ENCODE assay signal across 1 cellular context in the genomic region with DNA sequence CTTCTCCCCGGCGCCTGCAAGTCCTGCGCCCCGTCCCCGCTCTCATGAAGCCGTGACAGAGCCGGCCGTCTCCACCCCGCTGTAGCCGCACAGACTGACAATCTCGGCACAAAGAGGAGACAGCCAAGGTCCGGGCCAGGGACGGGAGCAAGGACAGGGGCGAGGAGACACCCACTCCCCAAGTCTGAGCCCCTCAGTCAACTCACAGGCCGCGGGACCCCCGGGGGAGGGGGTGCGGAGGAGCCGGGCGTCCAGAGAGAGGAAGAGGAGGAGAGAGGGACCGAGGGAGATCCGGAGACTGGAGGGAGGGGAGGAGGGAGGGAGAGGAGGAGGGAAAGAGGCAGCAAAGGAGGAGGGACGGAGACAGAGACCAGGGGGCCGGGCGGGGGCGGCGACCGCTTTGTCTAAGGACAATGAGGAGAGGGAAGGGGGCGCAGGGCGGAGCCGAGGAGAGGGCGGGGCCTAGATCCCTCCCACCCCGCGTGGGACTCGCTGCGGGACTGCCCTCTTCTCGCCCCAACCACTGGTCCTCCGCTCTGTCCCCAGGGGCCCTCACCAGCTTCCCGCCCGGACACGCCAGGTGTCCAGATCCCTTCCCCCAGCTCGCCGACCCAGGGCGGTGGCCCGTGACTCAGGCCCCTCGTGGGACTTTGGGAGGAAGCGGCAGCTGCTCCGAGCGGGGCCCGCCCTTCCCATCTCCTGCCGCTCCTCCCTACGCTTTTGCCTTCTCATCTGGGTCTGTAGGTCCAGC.
A peak's percentile ranks its signal among the peaks of the same experiment; 100 is the strongest.
TF ChIP-seq lines count a peak whose summit lies in the region.

No MANE protein-coding gene starts in this region.

TF ChIP-seq in HEK293, 187 proteins besides CTCF, POLR2A, EP300 and RAD21 (continued from another document and continues in another):
- TF ChIP-seq, protein P1, sequence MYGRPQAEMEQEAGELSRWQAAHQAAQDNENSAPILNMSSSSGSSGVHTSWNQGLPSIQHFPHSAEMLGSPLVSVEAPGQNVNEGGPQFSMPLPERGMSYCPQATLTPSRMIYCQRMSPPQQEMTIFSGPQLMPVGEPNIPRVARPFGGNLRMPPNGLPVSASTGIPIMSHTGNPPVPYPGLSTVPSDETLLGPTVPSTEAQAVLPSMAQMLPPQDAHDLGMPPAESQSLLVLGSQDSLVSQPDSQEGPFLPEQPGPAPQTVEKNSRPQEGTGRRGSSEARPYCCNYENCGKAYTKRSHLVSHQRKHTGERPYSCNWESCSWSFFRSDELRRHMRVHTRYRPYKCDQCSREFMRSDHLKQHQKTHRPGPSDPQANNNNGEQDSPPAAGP (tag by site-specific recombination; IDR thresholded peaks at IDR 0.05), result peak; percentile 91
- TF ChIP-seq BCL11A (tag by site-specific recombination; IDR thresholded peaks at IDR 0.05; ENCODE audit: low read depth), result 0 out of 2 replicates have a peak, but pooled peaks have one; percentile 45
- peak; percentile 98 for TF ChIP-seq GLIS2 (tag by site-specific recombination; IDR thresholded peaks at IDR 0.05)
- peak; percentile 63 for TF ChIP-seq ZNF629 (tag by site-specific recombination; IDR thresholded peaks at IDR 0.05)
- no peak for TF ChIP-seq SCRT2 (tag by site-specific recombination; IDR thresholded peaks at IDR 0.05)
- TF ChIP-seq, protein P2, sequence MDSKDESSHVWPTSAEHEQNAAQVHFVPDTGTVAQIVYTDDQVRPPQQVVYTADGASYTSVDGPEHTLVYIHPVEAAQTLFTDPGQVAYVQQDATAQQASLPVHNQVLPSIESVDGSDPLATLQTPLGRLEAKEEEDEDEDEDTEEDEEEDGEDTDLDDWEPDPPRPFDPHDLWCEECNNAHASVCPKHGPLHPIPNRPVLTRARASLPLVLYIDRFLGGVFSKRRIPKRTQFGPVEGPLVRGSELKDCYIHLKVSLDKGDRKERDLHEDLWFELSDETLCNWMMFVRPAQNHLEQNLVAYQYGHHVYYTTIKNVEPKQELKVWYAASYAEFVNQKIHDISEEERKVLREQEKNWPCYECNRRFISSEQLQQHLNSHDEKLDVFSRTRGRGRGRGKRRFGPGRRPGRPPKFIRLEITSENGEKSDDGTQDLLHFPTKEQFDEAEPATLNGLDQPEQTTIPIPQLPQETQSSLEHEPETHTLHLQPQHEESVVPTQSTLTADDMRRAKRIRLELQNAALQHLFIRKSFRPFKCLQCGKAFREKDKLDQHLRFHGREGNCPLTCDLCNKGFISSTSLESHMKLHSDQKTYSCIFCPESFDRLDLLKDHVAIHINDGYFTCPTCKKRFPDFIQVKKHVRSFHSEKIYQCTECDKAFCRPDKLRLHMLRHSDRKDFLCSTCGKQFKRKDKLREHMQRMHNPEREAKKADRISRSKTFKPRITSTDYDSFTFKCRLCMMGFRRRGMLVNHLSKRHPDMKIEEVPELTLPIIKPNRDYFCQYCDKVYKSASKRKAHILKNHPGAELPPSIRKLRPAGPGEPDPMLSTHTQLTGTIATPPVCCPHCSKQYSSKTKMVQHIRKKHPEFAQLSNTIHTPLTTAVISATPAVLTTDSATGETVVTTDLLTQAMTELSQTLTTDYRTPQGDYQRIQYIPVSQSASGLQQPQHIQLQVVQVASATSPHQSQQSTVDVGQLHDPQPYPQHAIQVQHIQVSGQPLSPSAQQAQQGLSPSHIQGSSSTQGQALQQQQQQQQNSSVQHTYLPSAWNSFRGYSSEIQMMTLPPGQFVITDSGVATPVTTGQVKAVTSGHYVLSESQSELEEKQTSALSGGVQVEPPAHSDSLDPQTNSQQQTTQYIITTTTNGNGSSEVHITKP (tag by site-specific recombination; IDR thresholded peaks at IDR 0.05), result peak; percentile 81
- TF ChIP-seq ZNF221 (tag by site-specific recombination; IDR thresholded peaks at IDR 0.05; ENCODE audit: borderline replicate concordance), result no peak
- TF ChIP-seq ZNF843 (tag by site-specific recombination; IDR thresholded peaks at IDR 0.05), result 0 out of 2 replicates have a peak, but pooled peaks have one; percentile 39
- no peak for TF ChIP-seq ZNF747 (tag by site-specific recombination; IDR thresholded peaks at IDR 0.05)
- no peak for TF ChIP-seq ZNF654 (tag by site-specific recombination; IDR thresholded peaks at IDR 0.05; ENCODE audit: low read depth)
- TF ChIP-seq, protein P3, sequence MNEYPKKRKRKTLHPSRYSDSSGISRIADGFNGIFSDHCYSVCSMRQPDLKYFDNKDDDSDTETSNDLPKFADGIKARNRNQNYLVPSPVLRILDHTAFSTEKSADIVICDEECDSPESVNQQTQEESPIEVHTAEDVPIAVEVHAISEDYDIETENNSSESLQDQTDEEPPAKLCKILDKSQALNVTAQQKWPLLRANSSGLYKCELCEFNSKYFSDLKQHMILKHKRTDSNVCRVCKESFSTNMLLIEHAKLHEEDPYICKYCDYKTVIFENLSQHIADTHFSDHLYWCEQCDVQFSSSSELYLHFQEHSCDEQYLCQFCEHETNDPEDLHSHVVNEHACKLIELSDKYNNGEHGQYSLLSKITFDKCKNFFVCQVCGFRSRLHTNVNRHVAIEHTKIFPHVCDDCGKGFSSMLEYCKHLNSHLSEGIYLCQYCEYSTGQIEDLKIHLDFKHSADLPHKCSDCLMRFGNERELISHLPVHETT (tag by site-specific recombination; IDR thresholded peaks at IDR 0.05), result no peak; the same call in none of the 2 replicates
- TF ChIP-seq SP7 (tag by site-specific recombination; IDR thresholded peaks at IDR 0.05), result peak; percentile 88
- TF ChIP-seq FEZF1 (tag by site-specific recombination; IDR thresholded peaks at IDR 0.05), result no peak
- TF ChIP-seq KLF16 (tag by site-specific recombination; IDR thresholded peaks at IDR 0.05), result no peak; the same call in 1 of the 2 replicates
- peak; percentile 100 for TF ChIP-seq ZNF341 (tag by site-specific recombination; IDR thresholded peaks at IDR 0.05; ENCODE audit: low read depth)
- no peak for TF ChIP-seq ZNF544 (tag by site-specific recombination; IDR thresholded peaks at IDR 0.05)
- no peak for TF ChIP-seq ZBTB1 (tag by site-specific recombination; IDR thresholded peaks at IDR 0.05)
- TF ChIP-seq ZNF2 (tag by site-specific recombination; IDR thresholded peaks at IDR 0.05), result 0 out of 2 replicates have a peak, but pooled peaks have one; percentile 28
- no peak for TF ChIP-seq RBAK (tag by site-specific recombination; IDR thresholded peaks at IDR 0.05)
- TF ChIP-seq ZNF423 (tag by site-specific recombination; IDR thresholded peaks at IDR 0.05), result peak; percentile 95
- no peak for TF ChIP-seq ZNF596 (tag by site-specific recombination; IDR thresholded peaks at IDR 0.05)
- TF ChIP-seq ZNF350 (tag by site-specific recombination; IDR thresholded peaks at IDR 0.05), result no peak
- TF ChIP-seq, protein P4, sequence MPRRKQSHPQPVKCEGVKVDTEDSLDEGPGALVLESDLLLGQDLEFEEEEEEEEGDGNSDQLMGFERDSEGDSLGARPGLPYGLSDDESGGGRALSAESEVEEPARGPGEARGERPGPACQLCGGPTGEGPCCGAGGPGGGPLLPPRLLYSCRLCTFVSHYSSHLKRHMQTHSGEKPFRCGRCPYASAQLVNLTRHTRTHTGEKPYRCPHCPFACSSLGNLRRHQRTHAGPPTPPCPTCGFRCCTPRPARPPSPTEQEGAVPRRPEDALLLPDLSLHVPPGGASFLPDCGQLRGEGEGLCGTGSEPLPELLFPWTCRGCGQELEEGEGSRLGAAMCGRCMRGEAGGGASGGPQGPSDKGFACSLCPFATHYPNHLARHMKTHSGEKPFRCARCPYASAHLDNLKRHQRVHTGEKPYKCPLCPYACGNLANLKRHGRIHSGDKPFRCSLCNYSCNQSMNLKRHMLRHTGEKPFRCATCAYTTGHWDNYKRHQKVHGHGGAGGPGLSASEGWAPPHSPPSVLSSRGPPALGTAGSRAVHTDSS (tag by site-specific recombination; IDR thresholded peaks at IDR 0.05), result peak; percentile 90
- TF ChIP-seq ZXDB (tag by site-specific recombination; IDR thresholded peaks at IDR 0.05), result peak; percentile 74; the same call in 1 of the 2 replicates
- TF ChIP-seq ZNF133 (tag by site-specific recombination; IDR thresholded peaks at IDR 0.05), result no peak
- no peak; the same call in 1 of the 2 replicates for TF ChIP-seq ZBTB21 (tag by site-specific recombination; IDR thresholded peaks at IDR 0.05)
- TF ChIP-seq ZNF211 (tag by site-specific recombination; IDR thresholded peaks at IDR 0.05; ENCODE audit: low read depth), result no peak
- no peak for TF ChIP-seq YY1 (tag by site-specific recombination; IDR thresholded peaks at IDR 0.05)
- TF ChIP-seq GLIS1 (tag by site-specific recombination; IDR thresholded peaks at IDR 0.05), result peak; percentile 84
- 0 out of 2 replicates have a peak, but pooled peaks have one; percentile 43 for TF ChIP-seq ZSCAN16 (tag by site-specific recombination; IDR thresholded peaks at IDR 0.05)
- TF ChIP-seq ZNF792 (tag by site-specific recombination; IDR thresholded peaks at IDR 0.05), result no peak
- no peak for TF ChIP-seq ZNF768 (tag by site-specific recombination; IDR thresholded peaks at IDR 0.05)
- no peak; the same call in 1 of the 2 replicates for TF ChIP-seq ZNF561 (tag by site-specific recombination; IDR thresholded peaks at IDR 0.05; ENCODE audit: borderline replicate concordance)
- peak; percentile 93 for TF ChIP-seq ZNF610 (tag by site-specific recombination; IDR thresholded peaks at IDR 0.05; ENCODE audit: borderline replicate concordance)
- TF ChIP-seq, protein P5, sequence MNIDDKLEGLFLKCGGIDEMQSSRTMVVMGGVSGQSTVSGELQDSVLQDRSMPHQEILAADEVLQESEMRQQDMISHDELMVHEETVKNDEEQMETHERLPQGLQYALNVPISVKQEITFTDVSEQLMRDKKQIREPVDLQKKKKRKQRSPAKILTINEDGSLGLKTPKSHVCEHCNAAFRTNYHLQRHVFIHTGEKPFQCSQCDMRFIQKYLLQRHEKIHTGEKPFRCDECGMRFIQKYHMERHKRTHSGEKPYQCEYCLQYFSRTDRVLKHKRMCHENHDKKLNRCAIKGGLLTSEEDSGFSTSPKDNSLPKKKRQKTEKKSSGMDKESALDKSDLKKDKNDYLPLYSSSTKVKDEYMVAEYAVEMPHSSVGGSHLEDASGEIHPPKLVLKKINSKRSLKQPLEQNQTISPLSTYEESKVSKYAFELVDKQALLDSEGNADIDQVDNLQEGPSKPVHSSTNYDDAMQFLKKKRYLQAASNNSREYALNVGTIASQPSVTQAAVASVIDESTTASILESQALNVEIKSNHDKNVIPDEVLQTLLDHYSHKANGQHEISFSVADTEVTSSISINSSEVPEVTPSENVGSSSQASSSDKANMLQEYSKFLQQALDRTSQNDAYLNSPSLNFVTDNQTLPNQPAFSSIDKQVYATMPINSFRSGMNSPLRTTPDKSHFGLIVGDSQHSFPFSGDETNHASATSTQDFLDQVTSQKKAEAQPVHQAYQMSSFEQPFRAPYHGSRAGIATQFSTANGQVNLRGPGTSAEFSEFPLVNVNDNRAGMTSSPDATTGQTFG (tag by site-specific recombination; IDR thresholded peaks at IDR 0.05; ENCODE audit: borderline replicate concordance), result no peak
- TF ChIP-seq TRIM28 (IDR thresholded peaks at IDR 0.05; ENCODE audit: borderline replicate concordance, low read length), result no peak
- TF ChIP-seq ZNF266 (tag by site-specific recombination; IDR thresholded peaks at IDR 0.05; ENCODE audit: low read depth), result peak; percentile 30; the same call in 1 of the 2 replicates
- no peak for TF ChIP-seq TCF7L2 (IDR thresholded peaks at IDR 0.05; ENCODE audit: borderline replicate concordance, low read depth, low read length)
- no peak for TF ChIP-seq ZNF311 (tag by site-specific recombination; IDR thresholded peaks at IDR 0.05; ENCODE audit: borderline replicate concordance)
- TF ChIP-seq ZNF473 (tag by site-specific recombination; IDR thresholded peaks at IDR 0.05), result no peak
- TF ChIP-seq ZNF521 (tag by site-specific recombination; IDR thresholded peaks at IDR 0.05), result no peak
- no peak for TF ChIP-seq HOXA7 (CRISPR knock-in tag; IDR thresholded peaks at IDR 0.05; ENCODE audit: borderline replicate concordance)
- TF ChIP-seq ZNF248 (tag by site-specific recombination; IDR thresholded peaks at IDR 0.05), result no peak
- TF ChIP-seq ZNF404 (tag by site-specific recombination; IDR thresholded peaks at IDR 0.05), result no peak
- TF ChIP-seq, protein P6, sequence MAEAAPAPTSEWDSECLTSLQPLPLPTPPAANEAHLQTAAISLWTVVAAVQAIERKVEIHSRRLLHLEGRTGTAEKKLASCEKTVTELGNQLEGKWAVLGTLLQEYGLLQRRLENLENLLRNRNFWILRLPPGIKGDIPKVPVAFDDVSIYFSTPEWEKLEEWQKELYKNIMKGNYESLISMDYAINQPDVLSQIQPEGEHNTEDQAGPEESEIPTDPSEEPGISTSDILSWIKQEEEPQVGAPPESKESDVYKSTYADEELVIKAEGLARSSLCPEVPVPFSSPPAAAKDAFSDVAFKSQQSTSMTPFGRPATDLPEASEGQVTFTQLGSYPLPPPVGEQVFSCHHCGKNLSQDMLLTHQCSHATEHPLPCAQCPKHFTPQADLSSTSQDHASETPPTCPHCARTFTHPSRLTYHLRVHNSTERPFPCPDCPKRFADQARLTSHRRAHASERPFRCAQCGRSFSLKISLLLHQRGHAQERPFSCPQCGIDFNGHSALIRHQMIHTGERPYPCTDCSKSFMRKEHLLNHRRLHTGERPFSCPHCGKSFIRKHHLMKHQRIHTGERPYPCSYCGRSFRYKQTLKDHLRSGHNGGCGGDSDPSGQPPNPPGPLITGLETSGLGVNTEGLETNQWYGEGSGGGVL (tag by site-specific recombination; IDR thresholded peaks at IDR 0.05), result peak; percentile 98
- no peak for TF ChIP-seq ZNF549 (tag by site-specific recombination; IDR thresholded peaks at IDR 0.05)
- TF ChIP-seq, protein P7, sequence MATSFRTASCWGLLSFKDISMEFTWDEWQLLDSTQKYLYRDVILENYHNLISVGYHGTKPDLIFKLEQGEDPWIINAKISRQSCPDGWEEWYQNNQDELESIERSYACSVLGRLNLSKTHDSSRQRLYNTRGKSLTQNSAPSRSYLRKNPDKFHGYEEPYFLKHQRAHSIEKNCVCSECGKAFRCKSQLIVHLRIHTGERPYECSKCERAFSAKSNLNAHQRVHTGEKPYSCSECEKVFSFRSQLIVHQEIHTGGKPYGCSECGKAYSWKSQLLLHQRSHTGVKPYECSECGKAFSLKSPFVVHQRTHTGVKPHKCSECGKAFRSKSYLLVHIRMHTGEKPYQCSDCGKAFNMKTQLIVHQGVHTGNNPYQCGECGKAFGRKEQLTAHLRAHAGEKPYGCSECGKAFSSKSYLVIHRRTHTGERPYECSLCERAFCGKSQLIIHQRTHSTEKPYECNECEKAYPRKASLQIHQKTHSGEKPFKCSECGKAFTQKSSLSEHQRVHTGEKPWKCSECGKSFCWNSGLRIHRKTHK (tag by site-specific recombination; IDR thresholded peaks at IDR 0.05), result no peak
- no peak for TF ChIP-seq ZNF292 (tag by site-specific recombination; IDR thresholded peaks at IDR 0.05; ENCODE audit: borderline replicate concordance, low read depth)
- TF ChIP-seq, protein P8, sequence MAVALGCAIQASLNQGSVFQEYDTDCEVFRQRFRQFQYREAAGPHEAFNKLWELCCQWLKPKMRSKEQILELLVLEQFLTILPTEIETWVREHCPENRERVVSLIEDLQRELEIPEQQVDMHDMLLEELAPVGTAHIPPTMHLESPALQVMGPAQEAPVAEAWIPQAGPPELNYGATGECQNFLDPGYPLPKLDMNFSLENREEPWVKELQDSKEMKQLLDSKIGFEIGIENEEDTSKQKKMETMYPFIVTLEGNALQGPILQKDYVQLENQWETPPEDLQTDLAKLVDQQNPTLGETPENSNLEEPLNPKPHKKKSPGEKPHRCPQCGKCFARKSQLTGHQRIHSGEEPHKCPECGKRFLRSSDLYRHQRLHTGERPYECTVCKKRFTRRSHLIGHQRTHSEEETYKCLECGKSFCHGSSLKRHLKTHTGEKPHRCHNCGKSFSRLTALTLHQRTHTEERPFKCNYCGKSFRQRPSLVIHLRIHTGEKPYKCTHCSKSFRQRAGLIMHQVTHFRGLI (tag by site-specific recombination; IDR thresholded peaks at IDR 0.05), result no peak
- TF ChIP-seq ZNF155 (tag by site-specific recombination; IDR thresholded peaks at IDR 0.05), result no peak
